In genomic region chr11:73393011-73393380, GRCh38 we compare ENCODE assay signal across 11 cellular contexts. TPM values are rescaled to one million over a fixed set of nuclear protein-coding genes. Genes with fewer than 3 reads are reported as not detected.
A peak's percentile ranks its signal among the peaks of the same experiment; 100 is the strongest.
DNase-seq lines count a peak whose midpoint lies in the region; TF ChIP-seq lines count a peak whose summit lies in the region.
"Had no signal": no experiment of that assay in that cellular context is flagged by ENCODE, and none has a peak within 500 bp of the region (broad histone marks: within the 10 kb centered on the region; RNA-seq: fewer than 3 reads in every experiment).

No MANE protein-coding gene starts in this region.

- TF ChIP-seq CTCF in osteoblast (IDR thresholded peaks at IDR 0.05; ENCODE audit: extremely low read depth, low read depth, low read length) (no peak), foreskin fibroblast (IDR thresholded peaks at IDR 0.05; ENCODE audit: low read depth, low read length) (no peak), adrenal gland (IDR thresholded peaks at IDR 0.05) (no peak)

- H3K79me2 ChIP-seq in osteoblast (ENCODE audit: insufficient read depth, low read length), result peaks cover 40% of the 10 kb centered on the region

- no peaks in the 10 kb centered on the region for H3K27me3 Mint-ChIP-seq in activated naive CD4-positive, alpha-beta T cell treated with anti-CD3 and anti-CD28 coated beads, Interleukin-2, amount 10 ng/mL, durations not matched to agents 7 days and 5 days
- H3K27me3 Mint-ChIP-seq in IgD-negative memory B cell, result no peaks in the 10 kb centered on the region
- no peaks in the 10 kb centered on the region for H3K27me3 Mint-ChIP-seq in dendritic cell treated with granulocyte-macrophage colony-stimulating factor and Interleukin-4, amounts not matched to agents 40 ng/mL and 50 ng/mL, for 4 days

- H3K36me3 ChIP-seq in osteoblast (ENCODE audit: insufficient read depth, low read length), result peaks cover 32% of the 10 kb centered on the region
- H3K36me3 ChIP-seq in adrenal gland (replicated peaks in 1 of 2), result no peaks in the 10 kb centered on the region

- DNase-seq in activated naive CD4-positive, alpha-beta T cell treated with anti-CD3 and anti-CD28 coated beads, Interleukin-2, amount 10 ng/mL, durations not matched to agents 7 days and 5 days, result no peak
- no peak for DNase-seq in activated naive CD4-positive, alpha-beta T cell (lab: John Stamatoyannopoulos, UW)
- DNase-seq in osteoblast (ENCODE audit: insufficient read length, low spot score, missing footprints) (peak; percentile 90), SHP77 treated with DMSO at 0.1 percent for 48 hours (lab: John Stamatoyannopoulos, UW) (no peak), foreskin fibroblast (no peak), adrenal gland (no peak)
- DNase-seq: NCI-H2081 treated with DMSO at 0.1 percent for 48 hours had no signal

- H4K20me1 ChIP-seq in osteoblast (ENCODE audit: insufficient read depth, low read length), result peaks cover 28% of the 10 kb centered on the region

- no peak overlapping the region for H3K4me2 ChIP-seq in osteoblast (ENCODE audit: insufficient read depth, low read length)

- 75 to 98% (median 83%) methylated on average over 6 to 7 of the region's 7 CpGs for WGBS in adrenal gland, 4 donors

- intact Hi-C loops in dendritic cell treated with granulocyte-macrophage colony-stimulating factor and Interleukin-4, amounts not matched to agents 40 ng/mL and 50 ng/mL, for 4 days (cut with micrococcal nuclease), result loop anchor here (1.0 kb wide), 2 partner anchors 17 to 42 kb away; partner anchors contain the start of gene RELT
- intact Hi-C loops in adrenal gland (cut with DNase I), result loop anchor here (5.0 to 10.0 kb wide), 3 partner anchors 41 to 88 kb away; partner anchors contain the start of gene ARHGEF17 (in 2 of the 2)

- peaks cover 5% of the 10 kb centered on the region for H3K4me1 Mint-ChIP-seq in activated naive CD4-positive, alpha-beta T cell treated with anti-CD3 and anti-CD28 coated beads, Interleukin-2, amount 10 ng/mL, durations not matched to agents 7 days and 5 days
- peaks cover 18 to 19% (median 19%) of the 10 kb centered on the region in 3 donors for H3K4me1 Mint-ChIP-seq in IgD-negative memory B cell
- peaks cover 90% of the 10 kb centered on the region for H3K4me1 Mint-ChIP-seq in dendritic cell treated with granulocyte-macrophage colony-stimulating factor and Interleukin-4, amounts not matched to agents 40 ng/mL and 50 ng/mL, for 4 days (ENCODE audit: low read depth)

- H3K9me3 ChIP-seq in osteoblast (ENCODE audit: low read depth, low read length) (no peaks in the 10 kb centered on the region), adrenal gland (replicated peaks in 1 of 3) (no peaks in the 10 kb centered on the region)
- H3K9me3 ChIP-seq: Caco-2, suprapubic skin had no signal

- TF ChIP-seq POLR2A in adrenal gland (IDR thresholded peaks at IDR 0.05), result no peak

- no peak overlapping the region for H2AFZ ChIP-seq in osteoblast (ENCODE audit: low read length)

- no peak overlapping the region for H3K4me3 ChIP-seq in osteoblast (ENCODE audit: insufficient read depth, low read length)
- H3K4me3 ChIP-seq in foreskin fibroblast (ENCODE audit: low read depth in 1 of 2, low read length in 2 of 2), result no peak overlapping the region
- H3K4me3 ChIP-seq in adrenal gland, result no peak overlapping the region
- H3K4me3 ChIP-seq: suprapubic skin had no signal

- no peaks in the 10 kb centered on the region for H3K27me3 ChIP-seq in osteoblast (ENCODE audit: insufficient read depth, low read length)
- no peaks in the 10 kb centered on the region for H3K27me3 ChIP-seq in adrenal gland
- H3K27me3 ChIP-seq: suprapubic skin had no signal

- H3K27ac ChIP-seq in osteoblast (ENCODE audit: low read depth, low read length) (peak overlapping the region; percentile 45), adrenal gland (no peak overlapping the region)
- H3K27ac ChIP-seq: suprapubic skin had no signal

- peaks cover 7% of the 10 kb centered on the region for H3K4me1 ChIP-seq in osteoblast (ENCODE audit: insufficient read depth, low read length)
- no peaks in the 10 kb centered on the region for H3K4me1 ChIP-seq in adrenal gland (replicated peaks in 1 of 2)
- H3K4me1 ChIP-seq: Caco-2 had no signal

- no peak overlapping the region for H3K4me3 Mint-ChIP-seq in activated naive CD4-positive, alpha-beta T cell treated with anti-CD3 and anti-CD28 coated beads, Interleukin-2, amount 10 ng/mL, durations not matched to agents 7 days and 5 days
- H3K4me3 Mint-ChIP-seq in IgD-negative memory B cell, result peak overlapping the region in 1 of 4 donors; percentile 62
- H3K4me3 Mint-ChIP-seq in dendritic cell treated with granulocyte-macrophage colony-stimulating factor and Interleukin-4, amounts not matched to agents 40 ng/mL and 50 ng/mL, for 4 days, result no peak overlapping the region

- H3K9me3 Mint-ChIP-seq in activated naive CD4-positive, alpha-beta T cell treated with anti-CD3 and anti-CD28 coated beads, Interleukin-2, amount 10 ng/mL, durations not matched to agents 7 days and 5 days, result no peaks in the 10 kb centered on the region
- H3K9me3 Mint-ChIP-seq in IgD-negative memory B cell, result no peaks in the 10 kb centered on the region
- no peaks in the 10 kb centered on the region for H3K9me3 Mint-ChIP-seq in dendritic cell treated with granulocyte-macrophage colony-stimulating factor and Interleukin-4, amounts not matched to agents 40 ng/mL and 50 ng/mL, for 4 days

- CTCF ChIA-PET in activated naive CD4-positive, alpha-beta T cell treated with anti-CD3 and anti-CD28 coated beads, Interleukin-2, amount 10 ng/mL, durations not matched to agents 7 days and 5 days (lab: Charles Lee), result interaction anchor here (0.7 to 2.4 kb wide), 19 partner anchors 8 to 268 kb away, joined by 3 to 62 read pairs (median 5); partner anchors contain the start of gene ARHGEF17

- H3K27ac Mint-ChIP-seq in activated naive CD4-positive, alpha-beta T cell treated with anti-CD3 and anti-CD28 coated beads, Interleukin-2, amount 10 ng/mL, durations not matched to agents 7 days and 5 days, result peak overlapping the region; percentile 61
- peak overlapping the region in 2 of 3 donors; percentile 73 to 95 for H3K27ac Mint-ChIP-seq in IgD-negative memory B cell
- H3K27ac Mint-ChIP-seq in dendritic cell treated with granulocyte-macrophage colony-stimulating factor and Interleukin-4, amounts not matched to agents 40 ng/mL and 50 ng/mL, for 4 days, result peak overlapping the region; percentile 52

- peaks cover 16% of the 10 kb centered on the region for H3K36me3 Mint-ChIP-seq in activated naive CD4-positive, alpha-beta T cell treated with anti-CD3 and anti-CD28 coated beads, Interleukin-2, amount 10 ng/mL, durations not matched to agents 7 days and 5 days
- H3K36me3 Mint-ChIP-seq in IgD-negative memory B cell, result peaks cover 3% of the 10 kb centered on the region
- peaks cover 100% of the 10 kb centered on the region for H3K36me3 Mint-ChIP-seq in dendritic cell treated with granulocyte-macrophage colony-stimulating factor and Interleukin-4, amounts not matched to agents 40 ng/mL and 50 ng/mL, for 4 days (ENCODE audit: low read depth)

RNA-seq across cellular contexts. Expression of gene RELT, which starts 16.8 kb away (rescaled TPM):
- polyA plus RNA-seq in IgD-negative memory B cell (29.9 TPM), adrenal gland (1 to 10 TPM in 2 of 3 donors, under 1 TPM in 1; 0.73 to 4.7 (median 2.3) TPM)
- total RNA-seq in osteoblast (2.9 and 4.0 TPM in 2 replicates), adrenal gland (1 to 10 TPM; 4.4 to 8.7 (median 6.4) TPM)
